ENCODE assay signal across 8 cellular contexts in the genomic region with DNA sequence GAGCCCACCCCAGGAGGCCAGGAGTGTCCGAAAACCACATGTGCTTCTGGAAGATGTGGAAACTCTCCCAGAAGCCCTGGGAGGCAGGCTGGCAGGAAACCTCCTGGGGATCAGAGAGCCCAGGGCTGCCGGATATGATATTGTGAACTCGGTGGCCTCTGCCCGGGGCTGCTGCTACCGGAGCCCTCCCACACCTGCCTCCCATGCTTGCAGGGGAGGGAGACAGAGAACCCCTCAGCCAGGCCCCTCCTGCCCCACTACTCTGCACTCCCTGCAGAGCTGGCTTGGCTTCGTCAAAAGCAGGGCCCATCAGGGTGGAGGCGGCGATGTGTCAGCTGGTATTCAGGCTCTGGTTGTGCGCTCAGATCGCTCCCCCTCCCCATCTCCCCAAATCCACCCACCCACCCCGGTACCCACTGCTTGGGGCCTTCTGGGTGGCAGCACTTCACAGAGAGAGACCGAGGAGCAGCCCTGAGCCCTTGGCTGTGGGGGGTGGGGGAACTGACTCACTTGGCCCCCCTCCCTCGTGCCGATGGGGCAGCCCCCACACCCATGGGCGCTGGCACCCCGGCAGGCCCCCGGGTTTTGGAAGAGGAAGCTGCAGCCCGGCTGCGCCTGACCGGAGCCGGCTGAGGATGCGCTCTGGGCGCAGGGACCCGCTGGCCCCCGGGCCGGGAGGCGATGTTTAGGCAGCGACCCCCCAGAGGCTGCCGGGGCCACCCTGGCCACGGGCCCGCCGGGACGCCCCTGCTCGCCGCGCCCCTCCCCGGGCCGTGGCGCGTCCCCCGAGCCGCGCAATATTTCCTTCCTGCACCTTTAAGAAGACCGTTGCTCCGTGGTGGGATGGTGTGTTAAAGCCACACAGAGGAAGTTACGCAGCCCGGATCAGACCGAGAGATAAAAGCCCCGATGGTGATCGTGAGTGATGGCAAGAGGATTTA. TPM values are rescaled to one million over a fixed set of nuclear protein-coding genes. Genes with fewer than 3 reads are reported as not detected.
DNase-seq lines count a peak whose midpoint lies in the region; ATAC-seq and TF ChIP-seq lines count a peak whose summit lies in the region.

No MANE protein-coding gene starts in this region.

- peaks cover 12% of the 10 kb centered on the region for H3K27me3 ChIP-seq in CD4-positive, alpha-beta memory T cell (ENCODE audit: insufficient read depth, low read length)
- H3K27me3 ChIP-seq in KMS-11 (ENCODE audit: insufficient read depth, low read depth) (peaks cover 94% of the 10 kb centered on the region), mesendoderm (ENCODE audit: insufficient read depth, low read length, poor library complexity) (peaks cover 41% of the 10 kb centered on the region)

- H3K23ac ChIP-seq in mesendoderm (ENCODE audit: low read length), result no peak overlapping the region

- peak overlapping the region; percentile 10 for H3K56ac ChIP-seq in mesendoderm (ENCODE audit: low read length)

- H3K27me3 Mint-ChIP-seq in CD4-positive, alpha-beta memory T cell, result peaks cover 17 to 35% of the 10 kb centered on the region in 2 donors
- H3K27me3 Mint-ChIP-seq in central memory CD8-positive, alpha-beta T cell, result peaks cover 38% of the 10 kb centered on the region

- H3K36me3 Mint-ChIP-seq in CD4-positive, alpha-beta memory T cell, result peaks cover 0 to 4% of the 10 kb centered on the region in 2 donors
- H3K36me3 Mint-ChIP-seq in central memory CD8-positive, alpha-beta T cell (ENCODE audit: insufficient read depth), result peaks cover 6% of the 10 kb centered on the region

- H2BK5ac ChIP-seq in mesendoderm (ENCODE audit: low read length), result no peak overlapping the region

- H3K27ac Mint-ChIP-seq in CD4-positive, alpha-beta memory T cell, result peak overlapping the region in 6 of 7 donors; percentile 71 to 96 (median 92)
- no peak overlapping the region for H3K27ac Mint-ChIP-seq in central memory CD8-positive, alpha-beta T cell (ENCODE audit: low read depth)

- H3K4me3 ChIP-seq in CD4-positive, alpha-beta memory T cell (ENCODE audit: low read length in 2 of 2), result peak overlapping the region in 1 of 2 donors; percentile 51
- H3K4me3 ChIP-seq in KMS-11 (IDR thresholded peaks at IDR 0.05; ENCODE audit: insufficient read depth, low read depth, low read length) (no peak overlapping the region), WI38 (ENCODE audit: low read depth, low read length) (peak overlapping the region; percentile 69), mesendoderm (ENCODE audit: low read length) (peak overlapping the region; percentile 14)

- H3K79me1 ChIP-seq in mesendoderm (ENCODE audit: low read length), result no peaks in the 10 kb centered on the region

- DNase-seq in CD4-positive, alpha-beta memory T cell, result peak; percentile 49 to 74 (median 56)
- peak; percentile 28 to 46 for DNase-seq in central memory CD8-positive, alpha-beta T cell (ENCODE audit: low spot score in 2 of 2)
- peak; percentile 76 for DNase-seq in mesendoderm
- DNase-seq in stimulated activated CD8-positive, alpha-beta memory T cell treated with anti-CD3 and anti-CD28 coated beads, Interleukin-4, amount 100 ng/mL, for 4 hours (ENCODE audit: low read depth in 2 of 2, low spot score in 1 of 2), result peak; percentile 35 to 45

- H2BK120ac ChIP-seq in mesendoderm (ENCODE audit: low read depth, low read length), result no peak overlapping the region

- no peak overlapping the region for H4K8ac ChIP-seq in mesendoderm (ENCODE audit: low read depth, low read length)

- H3K4me2 ChIP-seq in KMS-11 (peak overlapping the region; percentile 63), mesendoderm (ENCODE audit: low read length) (peak overlapping the region; percentile 88)

- H4K5ac ChIP-seq in mesendoderm (ENCODE audit: low read length), result no peak overlapping the region

- no peaks in the 10 kb centered on the region for H3K79me2 ChIP-seq in KMS-11 (ENCODE audit: insufficient read depth, low read depth)
- no peaks in the 10 kb centered on the region for H3K79me2 ChIP-seq in mesendoderm (ENCODE audit: control insufficient read depth, insufficient read depth, low read length)

- H4K20me1 ChIP-seq in KMS-11 (ENCODE audit: insufficient read depth), result no peaks in the 10 kb centered on the region

- CTCF ChIA-PET in CD4-positive, alpha-beta memory T cell (lab: Charles Lee; ENCODE audit: partially characterized antibody), result no interaction called here

- ATAC-seq in central memory CD8-positive, alpha-beta T cell (replicated peaks; ENCODE audit: extremely low read depth, poor library complexity, severe bottlenecking), result peak; percentile 82
- ATAC-seq in HG02588 (IDR thresholded peaks at IDR 0.05; ENCODE audit: unreplicated experiment) (no peak), GM18858 (IDR thresholded peaks at IDR 0.05; ENCODE audit: unreplicated experiment) (no peak)

- no peaks in the 10 kb centered on the region for H3K9me3 ChIP-seq in CD4-positive, alpha-beta memory T cell (ENCODE audit: control insufficient read depth in 1 of 2, low read length in 2 of 2)

- POLR2A ChIA-PET in CD4-positive, alpha-beta memory T cell (lab: Charles Lee; ENCODE audit: partially characterized antibody), result no interaction called here

- peaks cover 0 to 5% (median 0%) of the 10 kb centered on the region in 8 donors for H3K9me3 Mint-ChIP-seq in CD4-positive, alpha-beta memory T cell
- no peaks in the 10 kb centered on the region for H3K9me3 Mint-ChIP-seq in central memory CD8-positive, alpha-beta T cell

- H3K9ac ChIP-seq in KMS-11 (no peak overlapping the region), mesendoderm (ENCODE audit: low read length) (no peak overlapping the region)

- H2BK15ac ChIP-seq in mesendoderm (replicated peaks; ENCODE audit: low read depth), result no peak overlapping the region

- no peaks in the 10 kb centered on the region for H3K36me3 ChIP-seq in CD4-positive, alpha-beta memory T cell (ENCODE audit: insufficient read depth, low read length)
- H3K36me3 ChIP-seq in KMS-11 (ENCODE audit: insufficient read depth) (no peaks in the 10 kb centered on the region), mesendoderm (ENCODE audit: control insufficient read depth, insufficient read depth, low read length) (no peaks in the 10 kb centered on the region)

- H3K4me1 ChIP-seq in CD4-positive, alpha-beta memory T cell (ENCODE audit: insufficient read depth, low read length), result peaks cover 15% of the 10 kb centered on the region
- H3K4me1 ChIP-seq in KMS-11 (ENCODE audit: low read depth, poor library complexity, severe bottlenecking), result no peaks in the 10 kb centered on the region
- H3K4me1 ChIP-seq in mesendoderm (ENCODE audit: control insufficient read depth, low read depth, low read length), result no peaks in the 10 kb centered on the region

- H2AK5ac ChIP-seq in mesendoderm (ENCODE audit: low read length), result no peak overlapping the region

- TF ChIP-seq CTCF in KMS-11 (conservative IDR thresholded peaks at IDR 0.05; ENCODE audit: low read depth, low read length) (no peak), WI38 (IDR thresholded peaks at IDR 0.05; ENCODE audit: low read depth, low read length) (no peak)

- H3K4me1 Mint-ChIP-seq in CD4-positive, alpha-beta memory T cell, result peaks cover 5 to 15% (median 11%) of the 10 kb centered on the region in 4 donors
- peaks cover 12% of the 10 kb centered on the region for H3K4me1 Mint-ChIP-seq in central memory CD8-positive, alpha-beta T cell

- H2AFZ ChIP-seq in KMS-11 (ENCODE audit: low read depth), result peak overlapping the region; percentile 41; the same call in 1 of the 2 replicates

- no CpG with 5 or more reads among the region's 50 CpGs for WGBS in mesendoderm (ENCODE audit: extremely low coverage, insufficient coverage, low lambda C conversion rate)

- H3K27ac ChIP-seq in CD4-positive, alpha-beta memory T cell (ENCODE audit: low read depth, low read length), result peak overlapping the region; percentile 19
- H3K27ac ChIP-seq in KMS-11, result no peak overlapping the region
- H3K27ac ChIP-seq in mesendoderm (ENCODE audit: low read depth, low read length), result no peak overlapping the region

- H3K4ac ChIP-seq in mesendoderm (ENCODE audit: low read depth, low read length), result no peak overlapping the region

- peak overlapping the region; percentile 91 to 100 (median 98) for H3K4me3 Mint-ChIP-seq in CD4-positive, alpha-beta memory T cell
- peak overlapping the region; percentile 94 for H3K4me3 Mint-ChIP-seq in central memory CD8-positive, alpha-beta T cell

- H3K18ac ChIP-seq in mesendoderm (ENCODE audit: low read length), result no peak overlapping the region

- intact Hi-C loops in CD4-positive, alpha-beta memory T cell (cut with micrococcal nuclease), result no loop called here

RNA-seq across cellular contexts. Expression of gene NTNG2, which starts 0.8 kb away (rescaled TPM):
- 1 to 10 TPM; 5.9 to 8.8 TPM for total RNA-seq in CD4-positive, alpha-beta memory T cell
- 1 to 10 TPM; 1.0 to 1.4 TPM for polyA plus RNA-seq in CD4-positive, alpha-beta memory T cell
- 0.03 TPM for polyA plus RNA-seq in mesendoderm (2013, experiment 1 of 2)
- 0.11 TPM for polyA plus RNA-seq in mesendoderm (2013, experiment 2 of 2)
